ENCODE assay signal across 1 cellular context in genomic region chr5:142317173-142317572, GRCh38.
TF ChIP-seq lines count a peak whose summit lies in the region.

No MANE protein-coding gene starts in this region.

TF ChIP-seq in HepG2, 621 proteins besides CTCF, POLR2A, EP300 and RAD21:
- TF ChIP-seq SRSF4 (IDR thresholded peaks at IDR 0.05; ENCODE audit: low read depth, low read length, poor library complexity, severe bottlenecking) (no peak), GPN1 (CRISPR knock-in tag; IDR thresholded peaks at IDR 0.05; ENCODE audit: borderline replicate concordance) (no peak), ZNF841 (CRISPR knock-in tag; IDR thresholded peaks at IDR 0.05; ENCODE audit: borderline replicate concordance) (no peak), HNF4A (CRISPR knock-in tag; IDR thresholded peaks at IDR 0.05) (no peak), ZFP82 (CRISPR knock-in tag; IDR thresholded peaks at IDR 0.05; ENCODE audit: borderline replicate concordance) (no peak), CSRNP2 (CRISPR knock-in tag; conservative IDR thresholded peaks at IDR 0.05; ENCODE audit: low read depth) (no peak), DMAP1 (CRISPR knock-in tag; IDR thresholded peaks at IDR 0.05) (no peak), IKZF1 (IDR thresholded peaks at IDR 0.05) (no peak), SMARCE1 (IDR thresholded peaks at IDR 0.05; ENCODE audit: borderline replicate concordance) (no peak), ZMYM4 (CRISPR knock-in tag; IDR thresholded peaks at IDR 0.05) (no peak), MTF2 (CRISPR knock-in tag; IDR thresholded peaks at IDR 0.05; ENCODE audit: borderline replicate concordance) (no peak), TBL1XR1 (IDR thresholded peaks at IDR 0.05; ENCODE audit: borderline replicate concordance, low read length, partially characterized antibody) (no peak), ZNF720 (CRISPR knock-in tag; IDR thresholded peaks at IDR 0.05) (no peak), TOPORS (CRISPR knock-in tag; IDR thresholded peaks at IDR 0.05) (no peak), MED13 (CRISPR knock-in tag; IDR thresholded peaks at IDR 0.05) (no peak), ZNF678 (CRISPR knock-in tag; IDR thresholded peaks at IDR 0.05) (no peak), GRHL1 (CRISPR knock-in tag; conservative IDR thresholded peaks at IDR 0.05) (no peak)
TF ChIP-seq in HepG2: peak in this region for 0.
